In the genomic region with DNA sequence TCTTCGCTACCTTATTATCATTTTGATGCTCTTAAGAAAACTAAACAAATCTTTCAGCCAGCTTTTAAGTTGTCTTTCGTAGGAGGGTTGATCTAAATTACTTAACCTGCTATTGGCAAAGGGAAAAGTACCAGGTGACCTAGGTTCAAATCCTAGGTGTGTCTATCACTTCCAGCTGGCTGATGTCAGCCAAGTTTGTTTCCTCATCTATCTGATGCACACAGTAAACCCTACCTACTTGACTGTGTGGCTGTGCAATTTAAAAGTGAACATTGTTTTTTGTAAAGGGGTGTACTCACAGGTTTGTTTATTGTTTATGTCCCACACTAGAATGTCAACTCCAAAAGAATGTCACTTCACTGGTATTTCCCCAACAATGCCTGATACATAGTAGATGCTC, we compare ENCODE assay signal across 27 cellular contexts.
"Had no signal": no experiment of that assay in that cellular context is flagged by ENCODE, and none has a peak within 500 bp of the region (broad histone marks: within the 10 kb centered on the region; RNA-seq: fewer than 3 reads in every experiment).

No MANE protein-coding gene starts in this region.

- H3K4me3 ChIP-seq: SK-N-MC had no signal

- ATAC-seq: activated CD8-positive, alpha-beta memory T cell treated with anti-CD3 and anti-CD28 coated beads, Interleukin-2, amount 10 ng/mL, durations not matched to agents 7 days and 5 days; Panc1; Right ventricle myocardium inferior; T-cell had no signal

- H3K27ac ChIP-seq: SK-N-MC had no signal

- DNase-seq: activated B cell treated with CpG ODN at 0.5 μM for 24 hours; activated CD4-positive, alpha-beta T cell treated with anti-CD3 and anti-CD28 coated beads for 1 hour; activated CD4-positive, alpha-beta T cell treated with anti-CD3 and anti-CD28 coated beads, Interleukin-2, amount 10 ng/mL, durations not matched to agents 24 days and 14 days; activated CD4-positive, alpha-beta T cell treated with anti-CD3 and anti-CD28 coated beads, Interleukin-2, amount 50 U/mL, for 48 hours; activated CD8-positive, alpha-beta memory T cell treated with anti-CD3 and anti-CD28 coated beads, Interleukin-2, amount 10 ng/mL, durations not matched to agents 7 days and 5 days; activated gamma-delta T cell; activated naive CD4-positive, alpha-beta T cell treated with anti-CD3 and anti-CD28 coated beads for 36 hours; activated T-cell treated with anti-CD3 and anti-CD28 coated beads, Interleukin-2, amount 50 U/mL, for 24 hours; amygdala; KG1; NCI-H1092; NCI-H1417; NCI-H1930; NCI-H2107; NCI-H2171 treated with DMSO at 0.1 percent for 48 hours; NCI-H226; NCI-H526 treated with DMSO at 0.1 percent for 48 hours; NCI-H82; RPMI8226; T-cell; T-helper 2 cell; T1000 had no signal

- FAIRE-seq: astrocyte, TTC549 had no signal
